Comparison of ENCODE assay signal across 8 cellular contexts in the genomic region with DNA sequence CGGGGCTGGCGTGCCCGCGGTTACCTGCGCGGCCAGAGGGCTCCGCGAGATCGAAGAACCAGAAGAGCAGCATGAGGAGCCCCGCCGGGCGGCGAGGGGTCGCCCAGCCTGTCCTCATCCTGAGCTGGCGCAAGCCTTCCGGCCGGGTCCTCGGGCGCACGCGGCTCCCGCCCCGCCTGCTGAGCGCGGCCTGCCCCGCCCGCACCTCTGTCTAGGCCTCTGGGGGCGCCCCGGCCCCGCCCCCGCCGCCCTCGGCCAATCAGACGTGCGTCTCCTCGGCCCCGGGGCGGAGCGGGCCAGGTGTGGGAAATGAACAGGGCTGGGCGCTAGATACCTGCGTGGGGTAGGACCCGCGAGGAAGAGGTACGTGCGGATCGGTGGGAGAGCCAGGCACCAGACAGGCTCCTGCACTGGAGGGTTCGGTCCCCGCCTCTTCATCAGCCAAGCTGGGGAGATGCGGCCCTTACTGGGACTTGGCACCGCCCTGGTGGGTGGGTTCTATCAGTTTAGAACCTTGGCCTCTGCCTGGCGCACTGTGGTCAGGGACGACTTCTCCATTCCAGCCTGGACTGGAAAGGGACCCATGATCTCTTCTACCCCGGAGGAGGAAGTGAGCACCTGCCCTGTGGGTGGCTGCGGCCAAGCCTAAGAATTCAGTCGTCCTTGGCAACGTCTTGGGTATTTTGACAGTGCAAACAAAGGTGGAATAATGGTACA. TPM values are rescaled to one million over a fixed set of nuclear protein-coding genes. Genes with fewer than 3 reads are reported as not detected.
DNase-seq lines count a peak whose midpoint lies in the region; ATAC-seq and TF ChIP-seq lines count a peak whose summit lies in the region.

A gene (minus strand): TSS at position 192 of the 717 bp plus-strand sequence.

- no peak for TF ChIP-seq POLR2A in suprapubic skin (IDR thresholded peaks at IDR 0.05)

- TF ChIP-seq EP300 in suprapubic skin (IDR thresholded peaks at IDR 0.05): no peak

- peak; percentile 83 for ATAC-seq in HG02588 (IDR thresholded peaks at IDR 0.05; ENCODE audit: unreplicated experiment)
- peak; percentile 28 for ATAC-seq in omental fat pad (ENCODE audit: low FRiP score)

- in situ Hi-C loops in GM13976 (cut with MboI; ENCODE audit: low sequenced_read_pairs, unreplicated experiment): no loop called here

- no peaks in the 10 kb centered on the region for H3K36me3 ChIP-seq in suprapubic skin

- H3K27me3 ChIP-seq in suprapubic skin: no peaks in the 10 kb centered on the region

- WGBS in suprapubic skin: 30% methylated on average over 6 of the region's 56 CpGs

- H3K9me3 ChIP-seq in suprapubic skin: no peaks in the 10 kb centered on the region

- TF ChIP-seq CTCF in GM13976 (IDR thresholded peaks at IDR 0.05; ENCODE audit: borderline replicate concordance, control extremely low read depth, extremely low read depth, insufficient read depth, missing control alignments) (no peak), foreskin fibroblast (IDR thresholded peaks at IDR 0.05; ENCODE audit: low read depth, low read length) (no peak), omental fat pad (IDR thresholded peaks at IDR 0.05) (no peak), suprapubic skin (IDR thresholded peaks at IDR 0.05) (no peak)

- H3K4me1 ChIP-seq in suprapubic skin: peaks cover 16% of the 10 kb centered on the region

- H3K4me3 ChIP-seq in foreskin fibroblast (ENCODE audit: low read depth in 1 of 2, low read length in 2 of 2) (peak within 1 kb of the TSS; percentile 32 to 55), suprapubic skin (peak within 1 kb of the TSS; percentile 56)

- peak within 1 kb of the TSS; percentile 53 for H3K27ac ChIP-seq in suprapubic skin

- peak; percentile 93 for DNase-seq in GM13976 (ENCODE audit: low spot score)
- peak; percentile 70 for DNase-seq in NCI-H2227 (lab: John Stamatoyannopoulos, UW; ENCODE audit: unreplicated experiment)
- DNase-seq in activated T-cell treated with anti-CD3 and anti-CD28 coated beads for 48 hours (ENCODE audit: low read depth): peak; percentile 82
- peak in 1 of 2 donors; percentile 29 for DNase-seq in foreskin fibroblast
- no peak for DNase-seq in omental fat pad (ENCODE audit: low spot score)
- DNase-seq in suprapubic skin (ENCODE audit: low spot score in 2 of 2): peak; percentile 68 to 82
- DNase-seq in A172 (ENCODE audit: low spot score): no peak

RNA-seq across cellular contexts. Expression of the gene that starts here (rescaled TPM):
- 1 to 10 TPM; 1.6 to 9.4 (median 4.0) TPM for total RNA-seq in omental fat pad
- total RNA-seq in suprapubic skin: 10 to 100 TPM in 3 of 4 donors, 1 to 10 TPM in 1; 8.9 to 21.2 (median 12.6) TPM
- 0.34 TPM in 1 of 2 replicates, not detected in the other for total RNA-seq in A172 (2014; rRNA removed; shearing (Covaris generic))

Comparison
In these comparisons a context has a peak if more than half of its experiments do, and no peak if none do; other contexts are left out.
1. DNase-seq: peak in GM13976 (single experiment), NCI-H2227 (single experiment), activated T-cell treated with anti-CD3 and anti-CD28 coated beads for 48 hours (single experiment) and suprapubic skin (2 of 2); none in omental fat pad (single experiment) and A172 (single experiment).